22 cellular contexts compared by ENCODE assay signal in the genomic region with DNA sequence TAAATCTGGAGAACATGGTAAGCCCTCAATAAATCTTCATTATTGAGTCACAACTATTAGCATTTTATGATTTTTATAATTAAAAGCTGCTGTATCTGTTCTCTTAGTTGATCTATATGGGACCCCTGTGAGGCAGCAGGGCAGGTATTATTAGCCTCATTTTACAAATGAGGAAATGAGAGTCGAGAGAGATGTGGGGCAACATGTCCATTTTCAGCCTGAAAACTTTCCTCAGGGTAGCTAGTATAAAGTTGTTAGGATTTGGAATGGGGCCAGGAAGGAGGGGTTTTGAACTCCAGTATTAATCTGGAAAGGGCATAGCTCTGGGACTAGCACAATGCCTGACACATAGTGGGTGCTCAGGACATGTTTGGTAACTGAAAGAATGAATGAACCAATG.
"Had no signal": no experiment of that assay in that cellular context is flagged by ENCODE, and none has a peak within 500 bp of the region (broad histone marks: within the 10 kb centered on the region; RNA-seq: fewer than 3 reads in every experiment).

No MANE protein-coding gene starts in this region.

- DNase-seq: activated CD4-positive, alpha-beta memory T cell treated with anti-CD3 and anti-CD28 coated beads for 36 hours; activated CD4-positive, alpha-beta T cell treated with anti-CD3 and anti-CD28 coated beads, Interleukin-2, amount 10 ng/mL, durations not matched to agents 7 days and 5 days; activated CD8-positive, alpha-beta memory T cell treated with anti-CD3 and anti-CD28 coated beads for 24 hours; activated effector memory CD4-positive, alpha-beta T cell treated with anti-CD3 and anti-CD28 coated beads, Interleukin-2, amount 50 U/mL, for 16 hours; activated naive CD4-positive, alpha-beta T cell treated with Interleukin-2 at 50 U/mL for 16 hours; activated naive CD8-positive, alpha-beta T cell treated with anti-CD3 and anti-CD28 coated beads, Interleukin-2, amount 50 U/mL, for 24 hours; activated T-cell treated with anti-CD3 and anti-CD28 coated beads, Interleukin-2, amount 50 U/mL, for 4 hours; amniotic stem cell; cerebellar nuclear complex; Karpas-422; MM.1S; NCI-H1092; NCI-H1417; NCI-H1930; NCI-H2171; NCI-H2227 treated with DMSO at 0.1 percent for 48 hours; NCI-H446 treated with DMSO at 0.1 percent for 48 hours; NCI-H526; NCI-H774; SHP77 treated with DMSO at 0.1 percent for 48 hours had no signal

- ATAC-seq: activated naive CD4-positive, alpha-beta T cell treated with anti-CD3 and anti-CD28 coated beads, Interleukin-2, amount 50 U/mL, for 72 hours; activated naive CD8-positive, alpha-beta T cell treated with anti-CD3 and anti-CD28 coated beads, Interleukin-2, amount 50 U/mL, for 24 hours; activated T-cell treated with anti-CD3 and anti-CD28 coated beads, Interleukin-2, amount 50 U/mL, for 4 hours; WTC11 had no signal
